1 cellular context compared by ENCODE assay signal in genomic region chr19:50498219-50499056, GRCh38.
A peak's percentile ranks its signal among the peaks of the same experiment; 100 is the strongest.
TF ChIP-seq lines count a peak whose summit lies in the region.

No MANE protein-coding gene starts in this region.

TF ChIP-seq in K562, 482 proteins besides CTCF, POLR2A, EP300 and RAD21 (continues in another document):
- TF ChIP-seq CEBPB (tag; IDR thresholded peaks at IDR 0.05) (no peak), ZNF609 (CRISPR knock-in tag; IDR thresholded peaks at IDR 0.05; ENCODE audit: borderline replicate concordance) (no peak), MYNN (IDR thresholded peaks at IDR 0.05) (no peak), MYNN (CRISPR knock-in tag; IDR thresholded peaks at IDR 0.05) (no peak), DACH1 (IDR thresholded peaks at IDR 0.05; ENCODE audit: partially characterized antibody) (no peak), SMARCE1 (IDR thresholded peaks at IDR 0.05) (no peak), EGR1 (conservative IDR thresholded peaks at IDR 0.05) (no peak), DMBX1 (CRISPR knock-in tag; IDR thresholded peaks at IDR 0.05; ENCODE audit: borderline replicate concordance) (no peak), POLR2AphosphoS5 (IDR thresholded peaks at IDR 0.05; ENCODE audit: control insufficient read depth, insufficient read depth, low read depth, low read length) (no peak), PTRF (tag; IDR thresholded peaks at IDR 0.05) (no peak), ZBTB26 (CRISPR knock-in tag; IDR thresholded peaks at IDR 0.05) (0 out of 2 replicates have a peak, but pooled peaks have one; percentile 15), NR2F6 (CRISPR knock-in tag; IDR thresholded peaks at IDR 0.05) (no peak), DNMT1 (IDR thresholded peaks at IDR 0.05) (no peak), KDM1A (IDR thresholded peaks at IDR 0.05) (peak; percentile 7 to 35; a peak in 1 of 4 replicates), NFATC3 (IDR thresholded peaks at IDR 0.05) (no peak), HDAC1 (IDR thresholded peaks at IDR 0.05) (peak in 1 of 2 experiments; percentile 34; a peak in 1 of 4 replicates), PTBP1 (IDR thresholded peaks at IDR 0.05; ENCODE audit: low read depth, low read length) (no peak), HDAC2 (IDR thresholded peaks at IDR 0.05) (no peak), FOXP4 (CRISPR knock-in tag; IDR thresholded peaks at IDR 0.05; ENCODE audit: borderline replicate concordance) (no peak), GTF2F1 (IDR thresholded peaks at IDR 0.05; ENCODE audit: low read depth, low read length) (no peak), TRIM28 (IDR thresholded peaks at IDR 0.05) (no peak), ATF7 (IDR thresholded peaks at IDR 0.05) (no peak), KLF1 (tag; IDR thresholded peaks at IDR 0.05) (no peak), POLR2H (tag; IDR thresholded peaks at IDR 0.05; ENCODE audit: low read depth) (no peak), THRB (CRISPR knock-in tag; conservative IDR thresholded peaks at IDR 0.05) (no peak), SNIP1 (IDR thresholded peaks at IDR 0.05; ENCODE audit: low read depth) (no peak), ZNF75A (CRISPR knock-in tag; IDR thresholded peaks at IDR 0.05) (no peak), BCOR (IDR thresholded peaks at IDR 0.05) (peak; percentile 62; the same call in 1 of the 2 replicates), SMC3 (conservative IDR thresholded peaks at IDR 0.05; ENCODE audit: insufficient read depth, low read depth, low read length) (no peak), ZBTB40 (IDR thresholded peaks at IDR 0.05) (no peak), ZBTB40 (CRISPR knock-in tag; IDR thresholded peaks at IDR 0.05) (no peak), PTTG1 (tag; IDR thresholded peaks at IDR 0.05; ENCODE audit: low read depth) (no peak), ZNF778 (CRISPR knock-in tag; IDR thresholded peaks at IDR 0.05) (no peak), MEF2A (IDR thresholded peaks at IDR 0.05; ENCODE audit: control insufficient read depth, low read depth, low read length) (no peak)
- TF ChIP-seq, protein P1, sequence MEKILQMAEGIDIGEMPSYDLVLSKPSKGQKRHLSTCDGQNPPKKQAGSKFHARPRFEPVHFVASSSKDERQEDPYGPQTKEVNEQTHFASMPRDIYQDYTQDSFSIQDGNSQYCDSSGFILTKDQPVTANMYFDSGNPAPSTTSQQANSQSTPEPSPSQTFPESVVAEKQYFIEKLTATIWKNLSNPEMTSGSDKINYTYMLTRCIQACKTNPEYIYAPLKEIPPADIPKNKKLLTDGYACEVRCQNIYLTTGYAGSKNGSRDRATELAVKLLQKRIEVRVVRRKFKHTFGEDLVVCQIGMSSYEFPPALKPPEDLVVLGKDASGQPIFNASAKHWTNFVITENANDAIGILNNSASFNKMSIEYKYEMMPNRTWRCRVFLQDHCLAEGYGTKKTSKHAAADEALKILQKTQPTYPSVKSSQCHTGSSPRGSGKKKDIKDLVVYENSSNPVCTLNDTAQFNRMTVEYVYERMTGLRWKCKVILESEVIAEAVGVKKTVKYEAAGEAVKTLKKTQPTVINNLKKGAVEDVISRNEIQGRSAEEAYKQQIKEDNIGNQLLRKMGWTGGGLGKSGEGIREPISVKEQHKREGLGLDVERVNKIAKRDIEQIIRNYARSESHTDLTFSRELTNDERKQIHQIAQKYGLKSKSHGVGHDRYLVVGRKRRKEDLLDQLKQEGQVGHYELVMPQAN (IDR thresholded peaks at IDR 0.05; ENCODE audit: borderline replicate concordance), result peak; percentile 45; the same call in 1 of the 2 replicates
- TF ChIP-seq, protein P2, sequence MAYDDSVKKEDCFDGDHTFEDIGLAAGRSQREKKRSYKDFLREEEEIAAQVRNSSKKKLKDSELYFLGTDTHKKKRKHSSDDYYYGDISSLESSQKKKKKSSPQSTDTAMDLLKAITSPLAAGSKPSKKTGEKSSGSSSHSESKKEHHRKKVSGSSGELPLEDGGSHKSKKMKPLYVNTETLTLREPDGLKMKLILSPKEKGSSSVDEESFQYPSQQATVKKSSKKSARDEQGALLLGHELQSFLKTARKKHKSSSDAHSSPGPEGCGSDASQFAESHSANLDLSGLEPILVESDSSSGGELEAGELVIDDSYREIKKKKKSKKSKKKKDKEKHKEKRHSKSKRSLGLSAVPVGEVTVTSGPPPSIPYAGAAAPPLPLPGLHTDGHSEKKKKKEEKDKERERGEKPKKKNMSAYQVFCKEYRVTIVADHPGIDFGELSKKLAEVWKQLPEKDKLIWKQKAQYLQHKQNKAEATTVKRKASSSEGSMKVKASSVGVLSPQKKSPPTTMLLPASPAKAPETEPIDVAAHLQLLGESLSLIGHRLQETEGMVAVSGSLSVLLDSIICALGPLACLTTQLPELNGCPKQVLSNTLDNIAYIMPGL (CRISPR knock-in tag; IDR thresholded peaks at IDR 0.05), result no peak
